ENCODE assay signal across 8 cellular contexts in genomic region chr3:128878556-128879124, GRCh38. TPM values are rescaled to one million over a fixed set of nuclear protein-coding genes. Genes with fewer than 3 reads are reported as not detected.
DNase-seq lines count a peak whose midpoint lies in the region; ATAC-seq and TF ChIP-seq lines count a peak whose summit lies in the region.

No MANE protein-coding gene starts in this region.

- no peaks in the 10 kb centered on the region for H3K9me3 ChIP-seq in HEK293 (ENCODE audit: control insufficient read depth, insufficient read depth, low read depth, low read length)

- peaks cover 0 to 32% of the 10 kb centered on the region in 2 experiments; a peak in 1 of 3 replicates for H3K36me3 ChIP-seq in HEK293 (ENCODE audit: control insufficient read depth in 2 of 2, insufficient read depth in 1 of 2, low read length in 2 of 2)

- intact Hi-C loops in left ventricle myocardium superior (cut with micrococcal nuclease), result no loop called here

- CTCF ChIA-PET in HEK293 (lab: Yijun Ruan, JAX), result interaction anchor here (0.6 to 1.8 kb wide), 7 partner anchors 14 to 198 kb away, joined by 3 to 5 read pairs (median 3); no protein-coding TSS in a partner anchor

- POLR2A ChIA-PET in HEK293 (lab: Yijun Ruan, JAX), result interaction anchor here (0.6 to 1.9 kb wide), 10 partner anchors 10 to 436 kb away, joined by 3 to 7 read pairs (median 4); partner anchors contain the start of gene COPG1

- H3K4me3 ChIP-seq in HEK293 (ENCODE audit: low read depth, low read length), result peak overlapping the region; percentile 95

- H3K27ac ChIP-seq in HEK293 (ENCODE audit: extremely low read depth, low read depth, low read length), result peak overlapping the region; percentile 84

- no peaks in the 10 kb centered on the region for H3K4me1 ChIP-seq in HEK293 (ENCODE audit: control insufficient read depth, insufficient read depth, low read length)

- ATAC-seq in left ventricle myocardium superior, result peak; percentile 55

- DNase-seq in SIG-M5 treated with dmso at 0.1 percent for 504 hours (lab: John Stamatoyannopoulos, UW; ENCODE audit: unreplicated experiment) (peak; percentile 85), SIG-M5 (lab: John Stamatoyannopoulos, UW) (no peak), NCI-H2196 (lab: John Stamatoyannopoulos, UW; ENCODE audit: unreplicated experiment) (peak; percentile 19), amniotic epithelial cell (ENCODE audit: low read depth) (peak; percentile 66), left ventricle myocardium superior (no peak), renal cortical epithelial cell (ENCODE audit: low read depth) (peak; percentile 61), SHP77 treated with DMSO at 0.1 percent for 48 hours (lab: John Stamatoyannopoulos, UW) (no peak)

- no peak for TF ChIP-seq CTCF in HEK293 (tag by site-specific recombination; IDR thresholded peaks at IDR 0.05)

TF ChIP-seq in HEK293, 187 proteins besides CTCF, POLR2A, EP300 and RAD21:
- TF ChIP-seq PRDM2 (tag by site-specific recombination; IDR thresholded peaks at IDR 0.05; ENCODE audit: borderline replicate concordance) (no peak), ZBTB17 (tag by site-specific recombination; IDR thresholded peaks at IDR 0.05) (peak; percentile 54), YY2 (tag by site-specific recombination; IDR thresholded peaks at IDR 0.05) (no peak), ZNF394 (tag by site-specific recombination; IDR thresholded peaks at IDR 0.05; ENCODE audit: borderline replicate concordance) (no peak), ZNF670 (tag by site-specific recombination; IDR thresholded peaks at IDR 0.05; ENCODE audit: low read depth) (no peak), PRDM10 (tag by site-specific recombination; IDR thresholded peaks at IDR 0.05) (peak; percentile 68), ELK4 (IDR thresholded peaks at IDR 0.05; ENCODE audit: borderline replicate concordance, low read depth, low read length) (no peak), ZNF335 (tag by site-specific recombination; conservative IDR thresholded peaks at IDR 0.05) (peak; percentile 75)

RNA-seq across cellular contexts. Expression of gene ACAD9, which starts 0.8 kb away (rescaled TPM):
- total RNA-seq in left ventricle myocardium superior (50.4 TPM), renal cortical epithelial cell (47.2 and 48.9 TPM in 2 replicates)

Comparison
In these comparisons a context has a peak if more than half of its experiments do, and no peak if none do; other contexts are left out.
1. DNase-seq: peak in SIG-M5 treated with dmso at 0.1 percent for 504 hours (single experiment), NCI-H2196 (single experiment), amniotic epithelial cell (single experiment) and renal cortical epithelial cell (single experiment); none in SIG-M5 (single experiment), left ventricle myocardium superior (single experiment) and SHP77 treated with DMSO at 0.1 percent for 48 hours (single experiment).